Comparison of ENCODE assay signal across 21 cellular contexts in the genomic region with DNA sequence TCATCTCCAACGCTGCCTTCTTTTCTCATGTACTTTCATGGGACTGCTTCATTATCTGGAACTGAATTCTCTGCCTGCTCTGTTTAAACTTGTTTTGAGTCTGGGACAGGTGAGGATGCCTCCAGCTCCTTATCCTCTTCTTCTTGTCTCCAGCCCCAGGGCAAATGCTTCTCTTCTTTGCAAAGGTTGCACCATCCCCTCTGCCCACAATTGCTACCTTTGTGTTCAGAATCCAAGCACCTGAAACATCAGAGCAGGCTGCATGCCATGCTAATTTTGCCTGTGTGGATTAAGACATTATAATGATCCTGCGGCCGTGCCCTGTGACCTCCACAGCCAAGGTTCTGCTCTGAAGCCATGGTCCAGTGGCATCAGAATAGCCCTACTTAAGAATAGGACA.
DNase-seq lines count a peak whose midpoint lies in the region; FAIRE-seq and TF ChIP-seq lines count a peak whose summit lies in the region.
"Had no signal": no experiment of that assay in that cellular context is flagged by ENCODE, and none has a peak within 500 bp of the region (broad histone marks: within the 10 kb centered on the region; RNA-seq: fewer than 3 reads in every experiment).

No MANE protein-coding gene starts in this region.

- H3K4me3 ChIP-seq in keratinocyte (ENCODE audit: control insufficient read depth in 2 of 3, extremely low read depth in 1 of 3, insufficient read depth in 2 of 3, low read depth in 1 of 3, low read length in 3 of 3) (no peak overlapping the region), MM.1S (ENCODE audit: low read length) (no peak overlapping the region)

- DNase-seq in ELF-1 (ENCODE audit: low read depth, low spot score), result peak; percentile 44
- no peak for DNase-seq in endothelial cell (ENCODE audit: low spot score)
- no peak for DNase-seq in keratinocyte (ENCODE audit: low read depth, low spot score)
- DNase-seq in cerebellar cortex (ENCODE audit: low spot score), result no peak
- DNase-seq in medulla oblongata (ENCODE audit: extremely low spot score), result no peak
- no peak for DNase-seq in MM.1S
- DNase-seq: ACHN; BE2C; C1 segment of cervical spinal cord; CD4-positive, CD25-positive, alpha-beta regulatory T cell; CD8-positive, alpha-beta memory T cell; COR-L47; GDM1; GOT3; H7; HFFc6 had no signal

- no peaks in the 10 kb centered on the region for H3K36me3 ChIP-seq in keratinocyte (ENCODE audit: control insufficient read depth in 2 of 2, extremely low read depth in 1 of 2, insufficient read depth in 2 of 2, low read length in 2 of 2)
- no peaks in the 10 kb centered on the region for H3K36me3 ChIP-seq in MM.1S (replicated peaks; ENCODE audit: insufficient read depth, low read length)
- H3K36me3 ChIP-seq: BE2C had no signal

- H3K27ac ChIP-seq in keratinocyte (ENCODE audit: control insufficient read depth, insufficient read depth, low read length), result no peak overlapping the region
- H3K27ac ChIP-seq in MM.1S (ENCODE audit: low read length), result no peak overlapping the region
- H3K27ac ChIP-seq: HL-60 had no signal

- peaks cover 13% of the 10 kb centered on the region for H3K36me3 Mint-ChIP-seq in endothelial cell (ENCODE audit: low read depth, unreplicated experiment)
- H3K36me3 Mint-ChIP-seq: CD4-positive, CD25-positive, alpha-beta regulatory T cell; CD8-positive, alpha-beta memory T cell had no signal

- H3K27ac Mint-ChIP-seq in endothelial cell (ENCODE audit: unreplicated experiment), result peak overlapping the region; percentile 89
- H3K27ac Mint-ChIP-seq: HFFc6 had no signal

- H3K9ac ChIP-seq in keratinocyte (ENCODE audit: control insufficient read depth, extremely low read depth, insufficient read depth, low read length) (no peak overlapping the region), MM.1S (ENCODE audit: low read length) (no peak overlapping the region)

- H3K4me1 Mint-ChIP-seq in endothelial cell (ENCODE audit: unreplicated experiment), result peaks cover 53% of the 10 kb centered on the region
- H3K4me1 Mint-ChIP-seq: CD4-positive, CD25-positive, alpha-beta regulatory T cell; CD8-positive, alpha-beta memory T cell had no signal

- H3K4me2 ChIP-seq in keratinocyte (ENCODE audit: control insufficient read depth, extremely low read depth, insufficient read depth, low read depth, low read length), result no peak overlapping the region
- H3K4me2 ChIP-seq in MM.1S (ENCODE audit: low read depth, low read length), result no peak overlapping the region

- peak overlapping the region; percentile 8 for H3K4me3 Mint-ChIP-seq in endothelial cell (ENCODE audit: unreplicated experiment)
- H3K4me3 Mint-ChIP-seq: CD4-positive, CD25-positive, alpha-beta regulatory T cell; CD8-positive, alpha-beta memory T cell; HFFc6 had no signal

- H2AFZ ChIP-seq in keratinocyte (ENCODE audit: control insufficient read depth, low read length) (peak overlapping the region; percentile 26), MM.1S (ENCODE audit: low read length) (no peak overlapping the region)

- H3K79me2 ChIP-seq in keratinocyte (ENCODE audit: control insufficient read depth, insufficient read depth, low read length) (no peaks in the 10 kb centered on the region), MM.1S (ENCODE audit: low read length) (no peaks in the 10 kb centered on the region)

- H3K9me3 Mint-ChIP-seq in endothelial cell (ENCODE audit: unreplicated experiment), result no peaks in the 10 kb centered on the region
- H3K9me3 Mint-ChIP-seq: CD4-positive, CD25-positive, alpha-beta regulatory T cell; CD8-positive, alpha-beta memory T cell; HFFc6 had no signal

- dilution Hi-C loops in keratinocyte (cut with MboI; ENCODE audit: extremely low pct_ligation_motif_present, low sequenced_read_pairs), result no loop called here

- no peaks in the 10 kb centered on the region for H3F3A ChIP-seq in MM.1S (ENCODE audit: insufficient read depth, low read length)

- no peaks in the 10 kb centered on the region for H4K20me1 ChIP-seq in keratinocyte (ENCODE audit: control insufficient read depth, extremely low read depth, insufficient read depth, low read length)
- H4K20me1 ChIP-seq in MM.1S (ENCODE audit: insufficient read depth, low read length), result no peaks in the 10 kb centered on the region

- no peaks in the 10 kb centered on the region for H3K9me2 ChIP-seq in MM.1S (replicated peaks; ENCODE audit: insufficient read depth, low read length)

- H3K4me1 ChIP-seq in keratinocyte (ENCODE audit: control insufficient read depth, extremely low read depth, insufficient read depth, low read length) (peaks cover 2% of the 10 kb centered on the region), MM.1S (ENCODE audit: low read length) (no peaks in the 10 kb centered on the region)
- H3K4me1 ChIP-seq: BE2C had no signal

- H3K27me3 Mint-ChIP-seq in endothelial cell (ENCODE audit: unreplicated experiment), result no peaks in the 10 kb centered on the region

- H3K9me1 ChIP-seq in keratinocyte (ENCODE audit: control insufficient read depth, extremely low read depth, insufficient read depth, low read length), result no peaks in the 10 kb centered on the region

- H3K27me3 ChIP-seq in keratinocyte (ENCODE audit: control insufficient read depth, extremely low read depth, insufficient read depth, low read length) (no peaks in the 10 kb centered on the region), MM.1S (replicated peaks; ENCODE audit: insufficient read depth, low read length) (no peaks in the 10 kb centered on the region)
- H3K27me3 ChIP-seq: BE2C had no signal

- FAIRE-seq in keratinocyte (lab: Jason Lieb, UNC), result no peak
- FAIRE-seq: A204.1, D721Med, GM12892, GM18507 had no signal

- H3K9me3 ChIP-seq in keratinocyte (ENCODE audit: control insufficient read depth, low read depth, low read length) (no peaks in the 10 kb centered on the region), MM.1S (replicated peaks; ENCODE audit: insufficient read depth, low read length) (no peaks in the 10 kb centered on the region)
- H3K9me3 ChIP-seq: BE2C had no signal

- TF ChIP-seq CTCF in endothelial cell (IDR thresholded peaks at IDR 0.05; ENCODE audit: unreplicated experiment) (no peak), keratinocyte (optimal IDR thresholded peaks at IDR 0.05 in 1 of 3, IDR thresholded peaks at IDR 0.05 in 1 of 3, conservative IDR thresholded peaks at IDR 0.05 in 1 of 3; ENCODE audit: extremely low read depth in 1 of 3, insufficient read depth in 2 of 3, low read length in 3 of 3) (no peak), MM.1S (IDR thresholded peaks at IDR 0.05; ENCODE audit: low read length) (no peak)
